In genomic region chr17:16091773-16092172, GRCh38 we compare ENCODE assay signal across 14 cellular contexts.
DNase-seq lines count a peak whose midpoint lies in the region; TF ChIP-seq lines count a peak whose summit lies in the region.
"Had no signal": no experiment of that assay in that cellular context is flagged by ENCODE, and none has a peak within 500 bp of the region (broad histone marks: within the 10 kb centered on the region; RNA-seq: fewer than 3 reads in every experiment).

No MANE protein-coding gene starts in this region.

- no peaks in the 10 kb centered on the region for H3K4me1 ChIP-seq in CD4-positive, alpha-beta memory T cell (ENCODE audit: insufficient read depth, low read length)
- H3K4me1 ChIP-seq in HEK293 (ENCODE audit: control insufficient read depth, insufficient read depth, low read length) (peaks cover 4% of the 10 kb centered on the region; the same call in 1 of the 2 replicates), mesendoderm (ENCODE audit: control insufficient read depth, low read depth, low read length) (no peaks in the 10 kb centered on the region)

- H3K79me1 ChIP-seq in mesendoderm (ENCODE audit: low read length): no peaks in the 10 kb centered on the region

- H3K4me3 ChIP-seq in CD4-positive, alpha-beta memory T cell (ENCODE audit: low read length in 2 of 2): no peak overlapping the region
- no peak overlapping the region for H3K4me3 ChIP-seq in HEK293 (ENCODE audit: low read depth, low read length)
- no peak overlapping the region for H3K4me3 ChIP-seq in astrocyte of the spinal cord (ENCODE audit: low read depth, low read length)
- no peak overlapping the region for H3K4me3 ChIP-seq in mesendoderm (ENCODE audit: low read length)

- no peak overlapping the region for H4K5ac ChIP-seq in mesendoderm (ENCODE audit: low read length)

- H3K4ac ChIP-seq in mesendoderm (ENCODE audit: low read depth, low read length): no peak overlapping the region

- H3K23ac ChIP-seq in mesendoderm (ENCODE audit: low read length): no peak overlapping the region

- no peak overlapping the region for H4K8ac ChIP-seq in mesendoderm (ENCODE audit: low read depth, low read length)

- no peak overlapping the region for H3K4me2 ChIP-seq in mesendoderm (ENCODE audit: low read length)

- H2AK5ac ChIP-seq in mesendoderm (ENCODE audit: low read length): no peak overlapping the region

- H3K9me3 Mint-ChIP-seq in CD4-positive, alpha-beta memory T cell: no peaks in the 10 kb centered on the region
- H3K9me3 Mint-ChIP-seq: CD4-positive, alpha-beta T cell had no signal

- peaks cover 6 to 17% (median 9%) of the 10 kb centered on the region in 4 donors for H3K4me1 Mint-ChIP-seq in CD4-positive, alpha-beta memory T cell
- H3K4me1 Mint-ChIP-seq: B cell had no signal

- no peak overlapping the region for H3K27ac ChIP-seq in CD4-positive, alpha-beta memory T cell (ENCODE audit: low read depth, low read length)
- H3K27ac ChIP-seq in HEK293 (ENCODE audit: extremely low read depth, low read depth, low read length) (no peak overlapping the region), mesendoderm (ENCODE audit: low read depth, low read length) (no peak overlapping the region)

- intact Hi-C loops in CD4-positive, alpha-beta memory T cell (cut with micrococcal nuclease): no loop called here

- no peak overlapping the region for H2BK15ac ChIP-seq in mesendoderm (replicated peaks; ENCODE audit: low read depth)

- no peak for DNase-seq in CD4-positive, alpha-beta memory T cell
- DNase-seq in astrocyte of the spinal cord (ENCODE audit: low read depth, low spot score) (peak; percentile 5), mesendoderm (peak; percentile 63), NOMO-1 treated with dmso at 0.1 percent for 144 hours (lab: John Stamatoyannopoulos, UW; ENCODE audit: unreplicated experiment) (no peak), DMS114 treated with DMSO at 0.1 percent for 48 hours (lab: John Stamatoyannopoulos, UW; ENCODE audit: unreplicated experiment) (no peak), NCI-H345 treated with DMSO at 0.1 percent for 48 hours (lab: John Stamatoyannopoulos, UW; ENCODE audit: unreplicated experiment) (no peak)
- DNase-seq: Calu3; CD4-positive, alpha-beta T cell; DMS79; NCI-H1436 treated with DMSO at 0.1 percent for 48 hours; NCI-H2081; NCI-H510A treated with DMSO at 0.1 percent for 48 hours had no signal

- no peak overlapping the region for H2BK120ac ChIP-seq in mesendoderm (ENCODE audit: low read depth, low read length)

- H3K56ac ChIP-seq in mesendoderm (ENCODE audit: low read length): no peak overlapping the region

- H3K36me3 ChIP-seq in CD4-positive, alpha-beta memory T cell (ENCODE audit: insufficient read depth, low read length): peaks cover 22% of the 10 kb centered on the region
- peaks cover 15 to 35% of the 10 kb centered on the region in 2 experiments for H3K36me3 ChIP-seq in HEK293 (ENCODE audit: control insufficient read depth in 2 of 2, insufficient read depth in 1 of 2, low read length in 2 of 2)
- no peaks in the 10 kb centered on the region for H3K36me3 ChIP-seq in mesendoderm (ENCODE audit: control insufficient read depth, insufficient read depth, low read length)

- CTCF ChIA-PET in CD4-positive, alpha-beta memory T cell (lab: Charles Lee; ENCODE audit: partially characterized antibody): interaction anchor here (0.8 kb wide), 1 partner anchor 122 kb away, joined by 3 read pairs; no protein-coding TSS in a partner anchor
- CTCF ChIA-PET in HEK293 (lab: Yijun Ruan, JAX): interaction anchor here (0.6 to 1.2 kb wide), 3 partner anchors 16 to 197 kb away, joined by 3 read pairs; no protein-coding TSS in a partner anchor

- H3K9ac ChIP-seq in mesendoderm (ENCODE audit: low read length): no peak overlapping the region

- H3K36me3 Mint-ChIP-seq in CD4-positive, alpha-beta memory T cell: peaks cover 26 to 55% of the 10 kb centered on the region in 2 donors

- no CpG with 5 or more reads among the region's 4 CpGs for WGBS in mesendoderm (ENCODE audit: extremely low coverage, insufficient coverage, low lambda C conversion rate)

- H3K79me2 ChIP-seq in mesendoderm (ENCODE audit: control insufficient read depth, insufficient read depth, low read length): no peaks in the 10 kb centered on the region

- POLR2A ChIA-PET in CD4-positive, alpha-beta memory T cell (lab: Charles Lee; ENCODE audit: partially characterized antibody): no interaction called here
- POLR2A ChIA-PET in HEK293 (lab: Yijun Ruan, JAX): no interaction called here

- in situ Hi-C loops in astrocyte of the spinal cord (cut with HindIII; ENCODE audit: low sequenced_read_pairs): no loop called here

- TF ChIP-seq CTCF in HEK293 (tag by site-specific recombination; IDR thresholded peaks at IDR 0.05): no peak
- TF ChIP-seq CTCF in astrocyte of the spinal cord (IDR thresholded peaks at IDR 0.05; ENCODE audit: low read depth, low read length): no peak

- no peaks in the 10 kb centered on the region for H3K9me3 ChIP-seq in CD4-positive, alpha-beta memory T cell (ENCODE audit: control insufficient read depth in 1 of 2, low read length in 2 of 2)
- H3K9me3 ChIP-seq in HEK293 (ENCODE audit: control insufficient read depth, insufficient read depth, low read depth, low read length): no peaks in the 10 kb centered on the region

- H3K27me3 ChIP-seq in CD4-positive, alpha-beta memory T cell (ENCODE audit: insufficient read depth, low read length): no peaks in the 10 kb centered on the region
- no peaks in the 10 kb centered on the region for H3K27me3 ChIP-seq in mesendoderm (ENCODE audit: insufficient read depth, low read length, poor library complexity)

- no peak overlapping the region for H3K4me3 Mint-ChIP-seq in CD4-positive, alpha-beta memory T cell
- H3K4me3 Mint-ChIP-seq: B cell; CD4-positive, alpha-beta T cell had no signal

- H2BK5ac ChIP-seq in mesendoderm (ENCODE audit: low read length): no peak overlapping the region

- no peaks in the 10 kb centered on the region for H3K27me3 Mint-ChIP-seq in CD4-positive, alpha-beta memory T cell
- H3K27me3 Mint-ChIP-seq: B cell; CD4-positive, alpha-beta T cell had no signal

- peak overlapping the region in 4 of 7 donors; percentile 19 to 65 (median 47) for H3K27ac Mint-ChIP-seq in CD4-positive, alpha-beta memory T cell
- H3K27ac Mint-ChIP-seq: B cell had no signal

- no peak overlapping the region for H3K18ac ChIP-seq in mesendoderm (ENCODE audit: low read length)

TF ChIP-seq in HEK293, 187 proteins besides CTCF, POLR2A, EP300 and RAD21:
- TF ChIP-seq ZBTB17 (tag by site-specific recombination; IDR thresholded peaks at IDR 0.05) (0 out of 2 replicates have a peak, but pooled peaks have one; percentile 32), HIC1 (tag by site-specific recombination; IDR thresholded peaks at IDR 0.05) (no peak), ZNF670 (tag by site-specific recombination; IDR thresholded peaks at IDR 0.05; ENCODE audit: low read depth) (no peak)
TF ChIP-seq in HEK293: peak in this region for 1.

Comparison
In these comparisons a context has a peak if more than half of its experiments do, and no peak if none do; other contexts are left out.
1. DNase-seq: peak in astrocyte of the spinal cord (single experiment) and mesendoderm (single experiment); none in CD4-positive, alpha-beta memory T cell (0 of 5), NOMO-1 treated with dmso at 0.1 percent for 144 hours (single experiment), DMS114 treated with DMSO at 0.1 percent for 48 hours (single experiment) and NCI-H345 treated with DMSO at 0.1 percent for 48 hours (single experiment).